8 cellular contexts compared by ENCODE assay signal in the genomic region with DNA sequence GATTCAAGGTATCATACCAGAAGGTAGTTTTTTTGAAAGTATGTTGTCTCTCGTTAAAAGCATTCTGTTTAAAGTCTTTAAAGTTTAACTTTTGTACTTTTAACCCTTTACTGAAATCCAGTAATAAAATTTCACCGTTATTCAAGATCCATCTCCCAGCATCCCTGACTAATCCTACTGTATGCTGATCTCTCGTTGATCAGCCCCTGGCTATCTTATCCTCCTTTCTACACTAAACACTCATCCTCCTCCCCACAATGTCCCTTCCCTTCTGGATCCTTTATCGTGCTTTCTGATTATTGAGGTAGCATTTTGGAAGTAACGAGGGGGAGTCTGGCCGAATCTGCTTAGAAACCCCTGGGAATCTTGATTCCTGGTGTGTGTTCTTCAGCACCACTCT. TPM values are rescaled to one million over a fixed set of nuclear protein-coding genes. Genes with fewer than 3 reads are reported as not detected.
A peak's percentile ranks its signal among the peaks of the same experiment; 100 is the strongest.
DNase-seq lines count a peak whose midpoint lies in the region; ATAC-seq and TF ChIP-seq lines count a peak whose summit lies in the region.

No MANE protein-coding gene starts in this region.

- no peak for TF ChIP-seq CTCF in activated CD8-positive, alpha-beta T cell treated with anti-CD3 and anti-CD28 coated beads for 36 hours (IDR thresholded peaks at IDR 0.05)

- intact Hi-C loops in activated CD4-positive, alpha-beta T cell treated with anti-CD3 and anti-CD28 coated beads, Interleukin-2, amount 10 ng/mL, durations not matched to agents 24 days and 14 days (cut with micrococcal nuclease) = no loop called here
- intact Hi-C loops in activated CD8-positive, alpha-beta T cell treated with anti-CD3 and anti-CD28 coated beads for 36 hours (cut with micrococcal nuclease) = loop anchor here (5.0 kb wide), 2 partner anchors 174 to 204 kb away; a partner anchor contains a TSS

- H3K9me3 Mint-ChIP-seq in activated CD4-positive, alpha-beta T cell treated with anti-CD3 and anti-CD28 coated beads, Interleukin-2, amount 10 ng/mL, durations not matched to agents 24 days and 14 days = no peaks in the 10 kb centered on the region
- no peaks in the 10 kb centered on the region for H3K9me3 Mint-ChIP-seq in activated CD8-positive, alpha-beta T cell treated with anti-CD3 and anti-CD28 coated beads for 36 hours

- peak overlapping the region; percentile 89 for H3K27ac Mint-ChIP-seq in activated CD4-positive, alpha-beta T cell treated with anti-CD3 and anti-CD28 coated beads, Interleukin-2, amount 10 ng/mL, durations not matched to agents 24 days and 14 days
- H3K27ac Mint-ChIP-seq in activated CD8-positive, alpha-beta T cell treated with anti-CD3 and anti-CD28 coated beads for 36 hours = peak overlapping the region; percentile 97

- CTCF ChIA-PET in activated CD8-positive, alpha-beta T cell treated with anti-CD3 and anti-CD28 coated beads for 36 hours (lab: Charles Lee) = interaction anchor here (0.7 to 1.6 kb wide), 5 partner anchors 9 to 249 kb away, joined by 3 to 5 read pairs (median 3); no protein-coding TSS in a partner anchor

- no peaks in the 10 kb centered on the region for H3K27me3 Mint-ChIP-seq in activated CD4-positive, alpha-beta T cell treated with anti-CD3 and anti-CD28 coated beads, Interleukin-2, amount 10 ng/mL, durations not matched to agents 24 days and 14 days
- H3K27me3 Mint-ChIP-seq in activated CD8-positive, alpha-beta T cell treated with anti-CD3 and anti-CD28 coated beads for 36 hours = no peaks in the 10 kb centered on the region

- peak overlapping the region; percentile 21 for H3K27ac ChIP-seq in substantia nigra (ENCODE audit: low read depth, low read length, poor library complexity, severe bottlenecking)

- no peak for ATAC-seq in activated CD8-positive, alpha-beta T cell treated with anti-CD3 and anti-CD28 coated beads for 36 hours

- H3K4me3 Mint-ChIP-seq in activated CD4-positive, alpha-beta T cell treated with anti-CD3 and anti-CD28 coated beads, Interleukin-2, amount 10 ng/mL, durations not matched to agents 24 days and 14 days = peak overlapping the region; percentile 90
- H3K4me3 Mint-ChIP-seq in activated CD8-positive, alpha-beta T cell treated with anti-CD3 and anti-CD28 coated beads for 36 hours = peak overlapping the region; percentile 99

- POLR2A ChIA-PET in activated CD8-positive, alpha-beta T cell treated with anti-CD3 and anti-CD28 coated beads for 36 hours (lab: Charles Lee) = interaction anchor here (0.6 to 3.5 kb wide), 6 partner anchors 9 to 248 kb away, joined by 3 to 31 read pairs (median 4); a partner anchor contains a TSS

- no peak for DNase-seq in activated CD4-positive, alpha-beta T cell treated with anti-CD3 and anti-CD28 coated beads, Interleukin-2, amount 10 ng/mL, durations not matched to agents 24 days and 14 days
- DNase-seq in activated CD4-positive, alpha-beta T cell treated with anti-CD3 and anti-CD28 coated beads for 1 hour = no peak
- no peak for DNase-seq in activated CD8-positive, alpha-beta T cell treated with anti-CD3 and anti-CD28 coated beads for 36 hours
- DNase-seq in iris pigment epithelial cell (ENCODE audit: low read depth) = peak; percentile 8
- no peak for DNase-seq in substantia nigra (lab: John Stamatoyannopoulos, UW)
- no peak for DNase-seq in midbrain (lab: John Stamatoyannopoulos, UW)
- no peak for DNase-seq in globus pallidus (ENCODE audit: low spot score)
- DNase-seq in NCI-H446 treated with DMSO at 0.1 percent for 48 hours (lab: John Stamatoyannopoulos, UW) = no peak

- H3K4me1 Mint-ChIP-seq in activated CD4-positive, alpha-beta T cell treated with anti-CD3 and anti-CD28 coated beads, Interleukin-2, amount 10 ng/mL, durations not matched to agents 24 days and 14 days = peaks cover 50% of the 10 kb centered on the region
- peaks cover 59% of the 10 kb centered on the region for H3K4me1 Mint-ChIP-seq in activated CD8-positive, alpha-beta T cell treated with anti-CD3 and anti-CD28 coated beads for 36 hours (ENCODE audit: low read depth)

- peaks cover 29% of the 10 kb centered on the region for H3K36me3 Mint-ChIP-seq in activated CD4-positive, alpha-beta T cell treated with anti-CD3 and anti-CD28 coated beads, Interleukin-2, amount 10 ng/mL, durations not matched to agents 24 days and 14 days (ENCODE audit: low read depth)
- H3K36me3 Mint-ChIP-seq in activated CD8-positive, alpha-beta T cell treated with anti-CD3 and anti-CD28 coated beads for 36 hours (ENCODE audit: low read depth) = peaks cover 34% of the 10 kb centered on the region

RNA-seq across cellular contexts. Expression of a gene that starts 1.3 kb away (rescaled TPM):
- 77.3 and 80.0 TPM in 2 replicates for total RNA-seq in activated CD4-positive, alpha-beta T cell treated with anti-CD3 and anti-CD28 coated beads, Interleukin-2, amount 10 ng/mL, durations not matched to agents 24 days and 14 days
- total RNA-seq in activated CD8-positive, alpha-beta T cell treated with anti-CD3 and anti-CD28 coated beads for 36 hours = 10 to 100 TPM; 70.3 to 70.8 TPM
